ENCODE assay signal across 1 cellular context in the genomic region with DNA sequence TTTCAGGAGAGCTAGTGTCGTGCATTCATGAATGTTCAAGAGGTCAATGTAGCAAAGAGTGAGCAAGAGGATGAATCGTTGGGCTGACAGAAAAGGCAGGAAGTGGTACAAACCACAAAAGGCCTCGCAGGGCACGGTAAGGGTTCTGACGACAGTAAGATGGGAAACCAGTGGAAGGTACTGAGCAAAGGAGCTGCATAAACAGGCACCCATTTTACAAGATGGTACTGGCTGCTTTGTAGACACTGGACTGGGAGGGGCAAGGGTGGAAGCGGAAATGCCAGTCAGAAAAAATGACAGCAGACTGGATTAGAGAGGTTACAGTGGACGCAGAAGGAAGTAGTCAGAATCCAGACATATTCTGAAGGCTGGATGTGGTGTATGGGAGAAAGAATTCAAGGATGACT.
TF ChIP-seq lines count a peak whose summit lies in the region.

No MANE protein-coding gene starts in this region.

TF ChIP-seq in IMR-90, 13 proteins besides CTCF, POLR2A, EP300 and RAD21 (continued from another document):
- TF ChIP-seq RFX5 (IDR thresholded peaks at IDR 0.05; ENCODE audit: low read depth, low read length) = no peak
- no peak for TF ChIP-seq SMC3 (IDR thresholded peaks at IDR 0.05; ENCODE audit: low read depth, low read length)
- no peak for TF ChIP-seq NFE2L2 (IDR thresholded peaks at IDR 0.05; ENCODE audit: low read depth, low read length)
- TF ChIP-seq BHLHE40 (IDR thresholded peaks at IDR 0.05; ENCODE audit: low read depth, low read length) = peak; percentile 42; the same call in 1 of the 2 replicates
